Comparison of ENCODE assay signal across 11 cellular contexts in the genomic region with DNA sequence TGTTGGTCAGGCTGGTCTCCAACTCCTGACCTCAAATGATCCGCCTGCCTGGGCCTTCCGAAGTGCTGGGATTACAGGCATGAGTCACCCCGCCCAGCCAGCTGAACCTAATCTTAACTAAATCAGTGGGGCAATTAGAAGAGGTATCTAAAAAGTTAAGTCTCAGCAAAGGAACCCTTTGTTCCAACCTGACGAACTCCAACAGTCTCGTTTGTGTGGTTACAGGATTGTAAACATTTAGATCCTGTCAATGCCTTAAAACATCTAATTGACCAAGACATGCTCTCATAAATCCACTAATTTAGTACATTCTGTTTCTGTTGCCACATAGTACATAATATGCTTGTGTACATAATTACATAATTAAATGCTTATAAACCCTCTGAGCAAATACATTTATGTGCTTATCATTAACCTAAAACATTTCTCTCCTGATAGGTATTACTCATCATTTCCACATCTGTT. TPM values are rescaled to one million over a fixed set of nuclear protein-coding genes. Genes with fewer than 3 reads are reported as not detected.
DNase-seq lines count a peak whose midpoint lies in the region; TF ChIP-seq lines count a peak whose summit lies in the region.
"Had no signal": no experiment of that assay in that cellular context is flagged by ENCODE, and none has a peak within 500 bp of the region (broad histone marks: within the 10 kb centered on the region; RNA-seq: fewer than 3 reads in every experiment).

No MANE protein-coding gene starts in this region.

- DNase-seq in GM04503 (ENCODE audit: low read depth) (peak; percentile 16), NCI-H226 (peak; percentile 8), cardiac fibroblast (ENCODE audit: low read depth in 2 of 2) (peak; percentile 25 to 44), progenitor cell of endocrine pancreas (ENCODE audit: low spot score, unreplicated experiment) (no peak), SHP77 (lab: John Stamatoyannopoulos, UW) (no peak), amygdala (lab: John Stamatoyannopoulos, UW) (no peak), RPMI8226 (no peak), NCI-H510A treated with DMSO at 0.1 percent for 48 hours (lab: John Stamatoyannopoulos, UW) (no peak)
- DNase-seq: substantia nigra had no signal

- H3K36me3 Mint-ChIP-seq in progenitor cell of endocrine pancreas (ENCODE audit: insufficient read depth), result no peaks in the 10 kb centered on the region

- H3K27me3 Mint-ChIP-seq in progenitor cell of endocrine pancreas, result no peaks in the 10 kb centered on the region

- no peak overlapping the region for H3K4me3 ChIP-seq in cardiac fibroblast (replicated peaks in 1 of 2; ENCODE audit: low read depth in 2 of 2, low read length in 2 of 2)
- H3K4me3 ChIP-seq: coronary artery had no signal

- H3K9me3 Mint-ChIP-seq in progenitor cell of endocrine pancreas (ENCODE audit: low read depth), result no peaks in the 10 kb centered on the region
- H3K9me3 Mint-ChIP-seq: neural crest cell had no signal

- H3K4me3 Mint-ChIP-seq in progenitor cell of endocrine pancreas (ENCODE audit: low read depth), result no peak overlapping the region
- H3K4me3 Mint-ChIP-seq: neural crest cell had no signal

- peaks cover 5% of the 10 kb centered on the region for H3K4me1 Mint-ChIP-seq in progenitor cell of endocrine pancreas (ENCODE audit: low read depth)
- H3K4me1 Mint-ChIP-seq: neural crest cell had no signal

- no peak for TF ChIP-seq CTCF in cardiac fibroblast (IDR thresholded peaks at IDR 0.05; ENCODE audit: low read depth, low read length)
- TF ChIP-seq CTCF in progenitor cell of endocrine pancreas (IDR thresholded peaks at IDR 0.05; ENCODE audit: unreplicated experiment), result no peak

- H3K27ac Mint-ChIP-seq in progenitor cell of endocrine pancreas, result peak overlapping the region; percentile 31

RNA-seq across cellular contexts. Expression of a gene that starts 31.1 kb away (rescaled TPM):
- 21.1 and 22.9 TPM in 2 replicates for total RNA-seq in progenitor cell of endocrine pancreas

Comparison
In these comparisons a context has a peak if more than half of its experiments do, and no peak if none do; other contexts are left out.
1. DNase-seq: peak in GM04503 (single experiment), NCI-H226 (single experiment) and cardiac fibroblast (2 of 2); none in progenitor cell of endocrine pancreas (single experiment), SHP77 (0 of 2), amygdala (0 of 56), RPMI8226 (single experiment) and NCI-H510A treated with DMSO at 0.1 percent for 48 hours (single experiment).